ENCODE assay signal across 8 cellular contexts in the genomic region with DNA sequence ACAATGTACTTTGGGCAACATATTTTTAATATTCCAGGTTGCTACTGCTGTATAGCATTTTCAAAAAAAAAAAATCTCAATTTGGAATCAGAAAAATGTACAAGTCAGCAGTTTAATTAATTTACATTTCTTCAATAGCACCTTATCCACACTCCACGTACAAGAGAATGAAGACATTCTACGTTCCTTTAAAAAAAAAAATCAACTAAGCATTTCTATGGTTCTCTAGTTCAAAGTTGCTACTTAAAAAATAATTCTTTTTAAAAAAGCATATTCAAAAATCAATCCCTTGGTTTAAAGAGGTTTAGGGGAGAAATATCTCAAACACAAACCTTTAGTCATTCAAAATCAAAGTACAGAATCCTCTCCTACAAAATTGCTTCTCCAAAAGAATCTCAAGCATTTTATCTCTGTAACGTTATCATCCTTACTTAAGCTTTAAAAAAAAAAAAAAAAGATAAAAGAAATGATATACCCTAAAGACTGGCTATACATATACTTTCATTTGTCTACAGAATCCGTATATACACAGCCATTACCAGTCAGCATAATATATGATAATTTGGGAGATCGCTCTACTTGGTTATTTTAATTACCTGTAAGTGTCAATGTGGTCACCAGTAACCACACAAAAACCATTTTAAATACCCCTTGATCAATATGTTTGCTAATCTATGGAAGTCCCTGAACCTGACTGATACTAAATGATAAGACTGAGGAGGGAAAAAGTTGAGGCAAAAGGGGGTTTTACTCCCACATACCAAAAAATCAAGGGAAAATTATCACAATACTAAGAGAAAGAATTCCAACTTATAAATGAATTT. TPM values are rescaled to one million over a fixed set of nuclear protein-coding genes. Genes with fewer than 3 reads are reported as not detected.
DNase-seq lines count a peak whose midpoint lies in the region; ATAC-seq, FAIRE-seq and TF ChIP-seq lines count a peak whose summit lies in the region.
"Had no signal": no experiment of that assay in that cellular context is flagged by ENCODE, and none has a peak within 500 bp of the region (broad histone marks: within the 10 kb centered on the region; RNA-seq: fewer than 3 reads in every experiment).

No MANE protein-coding gene starts in this region.

- peaks cover 3% of the 10 kb centered on the region for H3K9me3 Mint-ChIP-seq in endodermal cell

- ATAC-seq in psoas muscle (no peak), HG02678 (IDR thresholded peaks at IDR 0.05; ENCODE audit: unreplicated experiment) (no peak), GM21447 (IDR thresholded peaks at IDR 0.05; ENCODE audit: unreplicated experiment) (no peak)

- H3K9ac ChIP-seq in endodermal cell (ENCODE audit: extremely low read depth, low read length, poor library complexity, severe bottlenecking): peak overlapping the region; percentile 97

- intact Hi-C loops in OCI-LY7 (cut with micrococcal nuclease; ENCODE audit: unreplicated experiment): loop anchor here (5.0 kb wide), 1 partner anchor 323 kb away; no protein-coding TSS in a partner anchor
- intact Hi-C loops in psoas muscle (cut with DNase I): loop anchor here (5.0 kb wide), 3 partner anchors 43 to 328 kb away; no protein-coding TSS in a partner anchor
- intact Hi-C loops in uterus (cut with DNase I; ENCODE audit: low total_unique reads): loop anchor here (10.0 kb wide), 1 partner anchor 320 kb away; no protein-coding TSS in a partner anchor

- peak overlapping the region; percentile 85 for H3K4me2 ChIP-seq in OCI-LY7 (ENCODE audit: low read length)

- POLR2A ChIA-PET in OCI-LY7 (lab: Charles Lee): interaction anchor here (0.5 to 2.0 kb wide), 2 partner anchors 10 to 326 kb away, joined by 3 to 4 read pairs; no protein-coding TSS in a partner anchor

- H3K4me1 ChIP-seq in OCI-LY7 (ENCODE audit: insufficient read depth, low read length, poor library complexity, severe bottlenecking) (peaks cover 15% of the 10 kb centered on the region), endodermal cell (ENCODE audit: control insufficient read depth, insufficient read depth, low read length) (no peaks in the 10 kb centered on the region), psoas muscle (peaks cover 46% of the 10 kb centered on the region), uterus (peaks cover 0 to 5% of the 10 kb centered on the region in 2 donors)

- no peak overlapping the region for H2AFZ ChIP-seq in OCI-LY7 (ENCODE audit: low read length)

- 36 to 43% methylated on average over 3 to 4 of the region's 5 CpGs for WGBS in endodermal cell (ENCODE audit: insufficient coverage in 1 of 2, insufficient read length in 1 of 2), 2 experiments
- WGBS in psoas muscle, 3 donors: 31 to 51% (median 41%) methylated on average over 5 of the region's 5 CpGs

- H3K4me3 ChIP-seq in OCI-LY7 (ENCODE audit: low read depth, low read length, poor library complexity, severe bottlenecking): peak overlapping the region; percentile 39
- peak overlapping the region; percentile 95 for H3K4me3 ChIP-seq in endodermal cell (ENCODE audit: low read length)
- H3K4me3 ChIP-seq in psoas muscle: peak overlapping the region; percentile 86
- H3K4me3 ChIP-seq in uterus: peak overlapping the region in 1 of 2 donors; percentile 94

- H3K36me3 ChIP-seq in OCI-LY7 (ENCODE audit: insufficient read depth, low read length) (no peaks in the 10 kb centered on the region), endodermal cell (ENCODE audit: control insufficient read depth, insufficient read depth, low read length) (no peaks in the 10 kb centered on the region), psoas muscle (ENCODE audit: insufficient read depth in 1 of 2, low read depth in 1 of 2) (no peaks in the 10 kb centered on the region), uterus (no peaks in the 10 kb centered on the region)

- H3K27ac Mint-ChIP-seq in endodermal cell: no peak overlapping the region

- peaks cover 47% of the 10 kb centered on the region; the same call in 1 of the 2 replicates for H3K79me2 ChIP-seq in OCI-LY7 (ENCODE audit: insufficient read depth, low read depth, low read length)

- TF ChIP-seq POLR2A in uterus (IDR thresholded peaks at IDR 0.05): no peak

- peaks cover 3% of the 10 kb centered on the region for H3K36me3 Mint-ChIP-seq in endodermal cell (ENCODE audit: low read depth)

- H3K9me3 ChIP-seq in OCI-LY7 (ENCODE audit: low read length) (no peaks in the 10 kb centered on the region), endodermal cell (ENCODE audit: control insufficient read depth, low read length) (no peaks in the 10 kb centered on the region), psoas muscle (no peaks in the 10 kb centered on the region), uterus (no peaks in the 10 kb centered on the region)

- no peak for TF ChIP-seq CTCF in OCI-LY7 (conservative IDR thresholded peaks at IDR 0.05; ENCODE audit: low read length)
- TF ChIP-seq CTCF in endodermal cell (conservative IDR thresholded peaks at IDR 0.05): no peak
- TF ChIP-seq CTCF in psoas muscle (IDR thresholded peaks at IDR 0.05): no peak
- TF ChIP-seq CTCF in uterus (IDR thresholded peaks at IDR 0.05): no peak

- no peaks in the 10 kb centered on the region for H3K9me2 ChIP-seq in OCI-LY7 (ENCODE audit: insufficient read depth, low read length)

- H4K20me1 ChIP-seq in OCI-LY7 (ENCODE audit: insufficient read depth, low read length): peaks cover 11% of the 10 kb centered on the region

- no peaks in the 10 kb centered on the region for H3K27me3 Mint-ChIP-seq in endodermal cell (ENCODE audit: insufficient read depth)

- CTCF ChIA-PET in OCI-LY7 (lab: Charles Lee; ENCODE audit: unreplicated experiment): no interaction called here

- H3K4me1 Mint-ChIP-seq in endodermal cell: peaks cover 30% of the 10 kb centered on the region

- DNase-seq in OCI-LY7 (ENCODE audit: low spot score) (no peak), endodermal cell (no peak), psoas muscle (no peak), uterus (no peak)

- TSS peak; percentile 65 for BruUV-seq in OCI-LY7 (replicated peaks; lab: Mats Ljungman, UMichigan)

- H3K4me3 Mint-ChIP-seq in endodermal cell: peak overlapping the region; percentile 94

- no peaks in the 10 kb centered on the region for H3K27me3 ChIP-seq in endodermal cell (ENCODE audit: control insufficient read depth, insufficient read depth, low read length, poor library complexity, severe bottlenecking)
- H3K27me3 ChIP-seq in psoas muscle (ENCODE audit: insufficient read depth in 3 of 3, low read length in 2 of 3): no peaks in the 10 kb centered on the region
- no peaks in the 10 kb centered on the region for H3K27me3 ChIP-seq in uterus

- peak; percentile 80 for FAIRE-seq in G401.6 (lab: Jason Lieb, UNC)
- FAIRE-seq: urothelium cell line had no signal

- H3K27ac ChIP-seq in OCI-LY7 (ENCODE audit: low read depth, low read length, poor library complexity, severe bottlenecking) (no peak overlapping the region), endodermal cell (ENCODE audit: low read depth, low read length) (no peak overlapping the region), psoas muscle (no peak overlapping the region), uterus (peak overlapping the region in 1 of 2 donors; percentile 99)

RNA-seq across cellular contexts. Expression of a gene that starts 2.7 kb away (rescaled TPM):
- total RNA-seq in OCI-LY7 (2014; rRNA removed; shearing (Covaris generic)): 20.1 and 25.7 TPM in 2 replicates
- 39.3 and 40.1 TPM in 2 replicates for total RNA-seq in OCI-LY7 (2022)
- total RNA-seq in endodermal cell: 100 to 1,000 TPM; 101 to 111 TPM
- 44.3 TPM for polyA plus RNA-seq in endodermal cell (2013, experiment 1 of 2)
- polyA plus RNA-seq in endodermal cell (2013, experiment 2 of 2): 44.0 TPM
- 10 to 100 TPM; 72.5 to 90.5 (median 75.2) TPM for total RNA-seq in psoas muscle
- 10 to 100 TPM in 2 of 3 donors, 1 to 10 TPM in 1; 8.9 to 34.3 (median 15.3) TPM for polyA plus RNA-seq in psoas muscle
- total RNA-seq in uterus: 100 to 1,000 TPM; 189 to 314 (median 254) TPM
